ENCODE assay signal across 18 cellular contexts in the genomic region with DNA sequence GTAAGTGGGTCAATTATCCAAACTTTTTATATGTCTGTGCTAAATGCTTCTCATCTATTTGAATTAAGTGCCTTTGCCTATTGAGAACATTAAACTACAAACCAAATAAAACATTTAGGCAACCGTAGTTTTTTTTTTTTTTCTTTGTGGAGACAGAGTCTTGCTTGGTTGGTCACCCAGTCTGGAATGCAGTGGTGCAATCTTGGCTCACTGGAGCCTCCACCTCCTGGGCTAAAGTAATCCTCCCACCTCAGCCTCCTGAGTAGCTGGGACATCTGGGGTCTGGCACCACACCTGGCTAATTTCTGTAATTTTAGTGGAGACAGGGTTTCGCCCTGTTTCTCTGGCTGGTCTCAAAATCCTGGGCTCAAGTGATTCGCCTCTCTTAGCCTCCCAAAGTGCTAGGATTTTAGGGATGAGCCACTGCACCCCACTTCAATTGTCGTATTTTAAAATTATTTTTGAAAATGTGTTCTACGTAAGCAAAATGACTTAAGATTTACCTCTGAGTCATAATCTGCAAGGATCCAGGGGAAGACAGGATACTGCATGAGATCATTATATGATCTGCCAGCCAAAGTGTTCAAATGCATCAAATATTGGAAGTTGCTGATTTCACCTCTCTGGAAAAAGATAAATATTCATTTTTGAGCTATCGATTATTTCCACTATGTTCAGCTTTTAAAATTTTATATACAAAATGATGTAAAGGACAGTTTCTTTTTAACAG.
DNase-seq lines count a peak whose midpoint lies in the region; ATAC-seq and TF ChIP-seq lines count a peak whose summit lies in the region.
"Had no signal": no experiment of that assay in that cellular context is flagged by ENCODE, and none has a peak within 500 bp of the region (broad histone marks: within the 10 kb centered on the region; RNA-seq: fewer than 3 reads in every experiment).

No MANE protein-coding gene starts in this region.

- intact Hi-C loops in IMR-90 (cut with micrococcal nuclease), result no loop called here

- no peak overlapping the region for H4K8ac ChIP-seq in IMR-90 (ENCODE audit: low read depth in 2 of 2, low read length in 2 of 2)

- no peak overlapping the region for H3K4me2 ChIP-seq in IMR-90 (ENCODE audit: low read depth, low read length)

- no peak overlapping the region for H2BK20ac ChIP-seq in IMR-90 (ENCODE audit: low read depth, low read length)

- no peak for TF ChIP-seq RAD21 in IMR-90 (IDR thresholded peaks at IDR 0.05; ENCODE audit: low read length)

- dilution Hi-C loops in IMR-90 (cut with HindIII; ENCODE audit: low sequenced_read_pairs, unreplicated experiment), result no loop called here

- H3K14ac ChIP-seq in IMR-90 (replicated peaks; ENCODE audit: low read depth, low read length), result no peak overlapping the region

- no peak overlapping the region for H2BK5ac ChIP-seq in IMR-90 (ENCODE audit: low read depth, low read length, poor library complexity, severe bottlenecking)

- no peaks in the 10 kb centered on the region for H3K9me3 ChIP-seq in IMR-90 (ENCODE audit: control insufficient read depth, insufficient read depth, low read length)
- H3K9me3 ChIP-seq: Caco-2, SJCRH30 had no signal

- H4K20me1 ChIP-seq in IMR-90 (ENCODE audit: insufficient read depth, low read length), result no peaks in the 10 kb centered on the region

- H3K27me3 ChIP-seq in IMR-90 (ENCODE audit: control insufficient read depth, insufficient read depth, low read length), result no peaks in the 10 kb centered on the region
- H3K27me3 ChIP-seq: SJCRH30 had no signal

- no peak overlapping the region for H4K91ac ChIP-seq in IMR-90 (ENCODE audit: insufficient read depth, low read depth, low read length)

- no peak overlapping the region for H3K27ac ChIP-seq in IMR-90 (ENCODE audit: insufficient read depth, low read length)
- H3K27ac ChIP-seq: RWPE1, SJCRH30 had no signal

- H3K18ac ChIP-seq in IMR-90 (ENCODE audit: low read depth, low read length), result no peak overlapping the region

- no peak overlapping the region for H3K4me3 ChIP-seq in IMR-90 (ENCODE audit: insufficient read depth, low read depth, low read length)
- H3K4me3 ChIP-seq in choroid plexus epithelial cell (ENCODE audit: low read depth, low read length), result no peak overlapping the region
- H3K4me3 ChIP-seq: SJCRH30 had no signal

- no CpG with 5 or more reads among the region's 6 CpGs for WGBS in IMR-90 (ENCODE audit: extremely low coverage in 2 of 2, insufficient read length in 1 of 2), 2 experiments

- no peak overlapping the region for H2AK5ac ChIP-seq in IMR-90 (ENCODE audit: low read depth, low read length)

- peaks cover 4% of the 10 kb centered on the region; the same call in 1 of the 2 replicates for H3K9me1 ChIP-seq in IMR-90 (ENCODE audit: insufficient read depth, low read length)

- CTCF ChIA-PET in IMR-90 (lab: Yijun Ruan, JAX), result no interaction called here

- no peak overlapping the region for H2BK120ac ChIP-seq in IMR-90 (ENCODE audit: low read depth, low read length)

- TF ChIP-seq CTCF in IMR-90 (conservative IDR thresholded peaks at IDR 0.05; ENCODE audit: low read depth, low read length) (no peak), choroid plexus epithelial cell (conservative IDR thresholded peaks at IDR 0.05; ENCODE audit: low read depth, low read length) (no peak)

- ATAC-seq in IMR-90 (ENCODE audit: low read depth) (no peak), GM19452 (IDR thresholded peaks at IDR 0.05; ENCODE audit: unreplicated experiment) (no peak), HG02610 (IDR thresholded peaks at IDR 0.05; ENCODE audit: unreplicated experiment) (no peak)

- H3K56ac ChIP-seq in IMR-90 (ENCODE audit: extremely low read depth, insufficient read depth, low read length), result no peak overlapping the region

- in situ Hi-C loops in IMR-90 (cut with MboI; ENCODE audit: low sequenced_read_pairs), result no loop called here

- H3K36me3 ChIP-seq in IMR-90 (ENCODE audit: control insufficient read depth, insufficient read depth, low read length), result peaks cover 36% of the 10 kb centered on the region

- no peak overlapping the region for H2BK15ac ChIP-seq in IMR-90 (ENCODE audit: low read depth, low read length)

- TF ChIP-seq POLR2A in IMR-90 (IDR thresholded peaks at IDR 0.05; ENCODE audit: low read depth, low read length), result no peak

- H3K79me1 ChIP-seq in IMR-90 (ENCODE audit: low read depth in 1 of 2, low read length in 2 of 2), result no peaks in the 10 kb centered on the region; a peak in 1 of 4 replicates

- H2AFZ ChIP-seq in IMR-90 (replicated peaks; ENCODE audit: low read length, poor library complexity), result no peak overlapping the region

- DNase-seq in DMS79 treated with DMSO at 0.1 percent for 48 hours (lab: John Stamatoyannopoulos, UW) (peak; percentile 69), IMR-90 (peak; percentile 55), choroid plexus epithelial cell (ENCODE audit: low read depth) (peak; percentile 33), kidney tubule cell (ENCODE audit: low spot score) (peak; percentile 18), NCI-H1105 treated with DMSO at 0.1 percent for 48 hours (lab: John Stamatoyannopoulos, UW) (no peak)
- no peak for DNase-seq in activated CD4-positive, alpha-beta T cell treated with anti-CD3 and anti-CD28 coated beads, Interleukin-2, amount 50 U/mL, for 4 hours
- DNase-seq: AML-193; Caco-2; GDM1; NCI-H146; NCI-H2081 treated with DMSO at 0.1 percent for 48 hours; NCI-H69; NK-92 treated with Interleukin-12 subunit alpha and Interleukin-12 subunit beta, amount 100 ng/mL, for 24 hours; OCI-M1; SJCRH30 had no signal

- no peak overlapping the region for H3K9ac ChIP-seq in IMR-90 (ENCODE audit: low read depth, low read length)

- no peak overlapping the region for H3K4ac ChIP-seq in IMR-90 (ENCODE audit: low read depth, low read length)

- no peak overlapping the region for H3K23ac ChIP-seq in IMR-90 (ENCODE audit: low read depth, low read length)

- BruUV-seq in IMR-90 (replicated peaks; lab: Mats Ljungman, UMichigan), result no TSS peak

- H2AK9ac ChIP-seq in IMR-90 (replicated peaks; ENCODE audit: low read depth, low read length, poor library complexity), result no peak overlapping the region

- H3K4me1 ChIP-seq in IMR-90 (ENCODE audit: control insufficient read depth, insufficient read depth, low read length), result no peaks in the 10 kb centered on the region
- H3K4me1 ChIP-seq: Caco-2, SJCRH30 had no signal

- POLR2A ChIA-PET in IMR-90 (lab: Charles Lee; ENCODE audit: unreplicated experiment), result no interaction called here

- no peak overlapping the region for H4K5ac ChIP-seq in IMR-90 (ENCODE audit: low read depth, low read length)

TF ChIP-seq in IMR-90, 13 proteins besides CTCF, POLR2A, EP300 and RAD21:
- TF ChIP-seq RCOR1 (IDR thresholded peaks at IDR 0.05; ENCODE audit: insufficient replicate concordance, low read length), result no peak
- peak; percentile 11; the same call in 1 of the 2 replicates for TF ChIP-seq CEBPB (IDR thresholded peaks at IDR 0.05; ENCODE audit: low read depth, low read length)

Comparison
In these comparisons a context has a peak if more than half of its experiments do, and no peak if none do; other contexts are left out.
1. DNase-seq: peak in DMS79 treated with DMSO at 0.1 percent for 48 hours (single experiment), IMR-90 (single experiment), choroid plexus epithelial cell (single experiment) and kidney tubule cell (single experiment); none in NCI-H1105 treated with DMSO at 0.1 percent for 48 hours (single experiment) and activated CD4-positive, alpha-beta T cell treated with anti-CD3 and anti-CD28 coated beads, Interleukin-2, amount 50 U/mL, for 4 hours (0 of 2).